Comparison of ENCODE assay signal across 22 cellular contexts in the genomic region with DNA sequence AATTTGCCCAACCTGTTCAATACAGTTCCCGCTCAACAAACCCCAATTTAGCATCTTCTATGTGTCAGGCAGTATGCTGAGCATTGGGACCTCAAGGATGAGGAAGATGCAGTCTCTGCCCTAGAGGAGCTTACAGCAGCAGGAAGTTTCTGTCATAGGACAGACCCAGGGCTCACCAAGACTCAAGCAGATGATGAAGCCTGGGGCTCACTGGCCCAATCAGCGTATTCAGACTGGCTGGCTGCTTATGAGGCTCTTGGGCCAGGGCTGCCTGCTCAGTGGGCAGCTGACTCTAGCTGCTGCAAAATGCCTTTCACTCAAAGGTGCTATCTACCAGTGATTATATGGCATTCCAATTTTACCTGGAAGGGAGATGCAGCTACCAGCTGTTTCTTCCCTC. TPM values are rescaled to one million over a fixed set of nuclear protein-coding genes. Genes with fewer than 3 reads are reported as not detected.
"Had no signal": no experiment of that assay in that cellular context is flagged by ENCODE, and none has a peak within 500 bp of the region (broad histone marks: within the 10 kb centered on the region; RNA-seq: fewer than 3 reads in every experiment).

No MANE protein-coding gene starts in this region.

- H3K27ac ChIP-seq: left ventricle myocardium inferior, lower lobe of right lung, neutrophil, suprapubic skin, tibial artery, upper lobe of left lung, vagina had no signal

- FAIRE-seq: endometrium, kidney had no signal

- ATAC-seq: esophagus mucosa; left cardiac atrium; lower lobe of right lung; sciatic nerve; stimulated activated naive CD8-positive, alpha-beta T cell treated with anti-CD3 and anti-CD28 coated beads, Interleukin-15, Interleukin-2, amounts not matched to agents 100 U/mL and 50 U/mL, for 24 hours had no signal

- H3K36me3 ChIP-seq: left ventricle myocardium inferior, lower lobe of right lung, neutrophil, suprapubic skin, tibial artery, upper lobe of left lung, vagina had no signal

- H3K4me1 ChIP-seq: left ventricle myocardium inferior, lower lobe of right lung, suprapubic skin, tibial artery, upper lobe of left lung, vagina had no signal

- DNase-seq: effector memory CD4-positive, alpha-beta T cell; kidney; left cardiac atrium; left ventricle myocardium inferior; lower lobe of right lung; midbrain; naive B cell; stimulated activated CD4-positive, alpha-beta T cell treated with anti-CD3 and anti-CD28 coated beads, Interleukin-2, amount 100 ng/mL, for 48 hours; stimulated activated naive CD8-positive, alpha-beta T cell treated with anti-CD3 and anti-CD28 coated beads, Interleukin-15, Interleukin-2, amounts not matched to agents 100 U/mL and 50 U/mL, for 24 hours; tibial artery; upper lobe of left lung had no signal

- H3K27ac Mint-ChIP-seq: memory B cell, nephron had no signal

- H3K27me3 ChIP-seq: neutrophil, suprapubic skin, upper lobe of left lung, vagina had no signal

- H3K36me3 Mint-ChIP-seq: memory B cell, naive B cell had no signal

- H3K4me3 ChIP-seq: left ventricle myocardium inferior, lower lobe of right lung, suprapubic skin, tibial artery, upper lobe of left lung, vagina had no signal

- H3K9me3 Mint-ChIP-seq: memory B cell, naive B cell, nephron had no signal

- H3K9me3 ChIP-seq: left ventricle myocardium inferior, lower lobe of right lung, neutrophil, suprapubic skin, tibial artery, upper lobe of left lung, vagina had no signal

- H3K4me3 Mint-ChIP-seq: memory B cell, nephron had no signal

RNA-seq across cellular contexts. Expression of a gene that starts 2.1 kb away (rescaled TPM):
- total RNA-seq: fibroblast of villous mesenchyme, osteocyte, pulmonary artery endothelial cell, vagina had no signal
